27 cellular contexts compared by ENCODE assay signal in the genomic region with DNA sequence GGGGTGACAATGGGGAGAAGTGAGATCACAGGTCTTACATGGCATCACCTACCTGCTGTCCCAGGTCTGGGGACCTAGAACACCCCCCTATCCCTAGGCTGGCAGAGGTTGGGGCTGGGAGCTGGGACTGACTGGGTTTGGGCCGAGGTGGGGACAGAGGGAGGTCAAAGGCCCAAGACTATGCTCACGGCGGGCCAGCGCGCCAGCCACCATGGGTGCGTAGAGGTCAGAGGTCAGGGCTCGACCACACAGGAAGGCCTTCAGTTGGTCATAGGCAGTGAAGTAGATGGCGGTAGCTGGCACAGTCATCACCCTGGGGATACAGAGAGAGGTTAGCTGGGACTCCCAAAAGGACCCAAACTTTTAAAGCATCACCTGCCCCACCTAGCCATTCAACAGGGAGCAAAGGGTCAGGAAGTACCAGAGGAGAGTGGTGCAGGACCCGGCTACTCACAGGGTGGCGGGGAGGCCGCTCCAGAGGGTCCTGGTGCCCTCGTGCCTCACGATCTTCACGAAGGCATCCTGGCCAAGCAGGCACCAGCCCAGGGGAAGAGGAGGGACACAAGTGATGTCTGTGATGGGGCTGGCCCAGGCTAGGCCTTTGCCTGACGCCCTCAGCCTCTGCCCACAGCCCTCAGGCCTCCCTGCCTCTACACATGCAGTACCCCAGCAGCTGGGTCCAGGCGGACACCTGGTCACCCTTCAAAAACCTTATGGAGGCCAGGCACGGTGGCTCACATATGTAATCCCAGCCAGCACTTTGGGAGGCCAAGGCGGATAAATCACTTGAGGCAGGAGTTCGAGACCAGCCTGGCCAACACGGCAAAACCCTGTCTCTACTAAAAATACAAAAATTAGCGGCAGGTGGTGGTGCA. TPM values are rescaled to one million over a fixed set of nuclear protein-coding genes. Genes with fewer than 3 reads are reported as not detected.
DNase-seq lines count a peak whose midpoint lies in the region; ATAC-seq, FAIRE-seq and TF ChIP-seq lines count a peak whose summit lies in the region.
"Had no signal": no experiment of that assay in that cellular context is flagged by ENCODE, and none has a peak within 500 bp of the region (broad histone marks: within the 10 kb centered on the region; RNA-seq: fewer than 3 reads in every experiment).

No MANE protein-coding gene starts in this region.

- no peak for TF ChIP-seq RAD21 in GM12878 (IDR thresholded peaks at IDR 0.05; ENCODE audit: insufficient read depth, low read depth, low read length)

- peaks cover 26% of the 10 kb centered on the region for H3K79me2 ChIP-seq in GM12878 (ENCODE audit: control insufficient read depth, insufficient read depth, low read length)

- RAD21 ChIA-PET in GM12878 (lab: Charles Lee; ENCODE audit: unreplicated experiment) = interaction anchor here (0.6 to 2.0 kb wide), 2 partner anchors 19 to 112 kb away, joined by 3 to 4 read pairs; no protein-coding TSS in a partner anchor

- in situ Hi-C loops in GM12878 (cut with MboI) = no loop called here

- WGBS in GM12878 (ENCODE audit: insufficient coverage, insufficient replicate concordance, low lambda C conversion rate, missing lambda C conversion rate) = 98% methylated on average over 21 of the region's 21 CpGs

- no peak overlapping the region for H3K9ac ChIP-seq in GM12878 (ENCODE audit: control insufficient read depth, insufficient read depth, low read length)

- no peak overlapping the region for H3K4me3 Mint-ChIP-seq in activated CD4-positive, alpha-beta T cell treated with anti-CD3 and anti-CD28 coated beads, Interleukin-2, amount 10 ng/mL, durations not matched to agents 7 days and 5 days
- H3K4me3 Mint-ChIP-seq in neural crest cell = peak overlapping the region; percentile 23
- H3K4me3 Mint-ChIP-seq in CD4-positive, alpha-beta memory T cell = peak overlapping the region in 2 of 8 donors; percentile 15 to 30

- POLR2A ChIA-PET in activated CD4-positive, alpha-beta T cell treated with anti-CD3 and anti-CD28 coated beads, Interleukin-2, amount 10 ng/mL, durations not matched to agents 7 days and 5 days (lab: Charles Lee) = no interaction called here
- POLR2A ChIA-PET in GM12878 (lab: Charles Lee) = interaction anchor here (0.5 to 0.6 kb wide), 3 partner anchors 45 to 100 kb away, joined by 3 read pairs; no protein-coding TSS in a partner anchor
- POLR2A ChIA-PET in CD4-positive, alpha-beta memory T cell (lab: Charles Lee; ENCODE audit: partially characterized antibody) = interaction anchor here (8.0 kb wide), 1 partner anchor 102 kb away, joined by 209 read pairs; the partner anchor contains the start of gene UBTF

- 0 out of 2 replicates have a peak, but pooled peaks cover under 1% of the 10 kb centered on the region for H4K20me1 ChIP-seq in GM12878 (ENCODE audit: control insufficient read depth, insufficient read depth)

- H3K36me3 Mint-ChIP-seq in activated CD4-positive, alpha-beta T cell treated with anti-CD3 and anti-CD28 coated beads, Interleukin-2, amount 10 ng/mL, durations not matched to agents 7 days and 5 days (ENCODE audit: low read depth) = peaks cover 13% of the 10 kb centered on the region
- H3K36me3 Mint-ChIP-seq in neural crest cell (ENCODE audit: low read depth) = peaks cover 4% of the 10 kb centered on the region
- H3K36me3 Mint-ChIP-seq in CD4-positive, alpha-beta memory T cell = peaks cover 6 to 26% of the 10 kb centered on the region in 2 donors

- H3K9me3 Mint-ChIP-seq in activated CD4-positive, alpha-beta T cell treated with anti-CD3 and anti-CD28 coated beads, Interleukin-2, amount 10 ng/mL, durations not matched to agents 7 days and 5 days = no peaks in the 10 kb centered on the region
- no peaks in the 10 kb centered on the region for H3K9me3 Mint-ChIP-seq in neural crest cell
- peaks cover 0 to 2% (median 0%) of the 10 kb centered on the region in 8 donors for H3K9me3 Mint-ChIP-seq in CD4-positive, alpha-beta memory T cell

- H3K27me3 ChIP-seq in GM12878 (replicated peaks in 1 of 2; ENCODE audit: control insufficient read depth in 2 of 2, insufficient read depth in 2 of 2, low read length in 1 of 2) = peaks cover 0 to 3% of the 10 kb centered on the region in 2 experiments; a peak in 1 of 4 replicates
- peaks cover 2% of the 10 kb centered on the region for H3K27me3 ChIP-seq in CD4-positive, alpha-beta memory T cell (ENCODE audit: insufficient read depth, low read length)
- H3K27me3 ChIP-seq: BE2C had no signal

- H3K9me3 ChIP-seq in GM12878 (replicated peaks; ENCODE audit: control insufficient read depth, insufficient read depth, low read length) = no peaks in the 10 kb centered on the region
- H3K9me3 ChIP-seq in CD4-positive, alpha-beta memory T cell (ENCODE audit: control insufficient read depth in 1 of 2, low read length in 2 of 2) = no peaks in the 10 kb centered on the region
- H3K9me3 ChIP-seq: BE2C had no signal

- H3K4me3 ChIP-seq in GM12878 = no peak overlapping the region
- H3K4me3 ChIP-seq in CD4-positive, alpha-beta memory T cell (ENCODE audit: low read length in 2 of 2) = no peak overlapping the region
- H3K4me3 ChIP-seq: SK-N-MC had no signal

- CTCF ChIA-PET in activated CD4-positive, alpha-beta T cell treated with anti-CD3 and anti-CD28 coated beads, Interleukin-2, amount 10 ng/mL, durations not matched to agents 7 days and 5 days (lab: Charles Lee) = interaction anchor here (1.2 to 2.1 kb wide), 4 partner anchors 11 to 111 kb away, joined by 3 to 9 read pairs (median 7); partner anchors contain the start of gene FAM171A2
- CTCF ChIA-PET in GM12878 (lab: Yijun Ruan, JAX) = interaction anchor here (2.4 kb wide), 1 partner anchor 112 kb away, joined by 6 read pairs; no protein-coding TSS in a partner anchor
- CTCF ChIA-PET in CD4-positive, alpha-beta memory T cell (lab: Charles Lee; ENCODE audit: partially characterized antibody) = interaction anchor here (0.7 to 2.4 kb wide), 5 partner anchors 10 to 119 kb away, joined by 3 to 11 read pairs (median 3); no protein-coding TSS in a partner anchor

- H3K27ac Mint-ChIP-seq in activated CD4-positive, alpha-beta T cell treated with anti-CD3 and anti-CD28 coated beads, Interleukin-2, amount 10 ng/mL, durations not matched to agents 7 days and 5 days = peak overlapping the region; percentile 54
- H3K27ac Mint-ChIP-seq in neural crest cell (ENCODE audit: unreplicated experiment) = no peak overlapping the region
- peak overlapping the region in 1 of 7 donors; percentile 4 for H3K27ac Mint-ChIP-seq in CD4-positive, alpha-beta memory T cell

- H3K27ac ChIP-seq in GM12878 (ENCODE audit: control insufficient read depth, insufficient read depth) = no peak overlapping the region
- no peak overlapping the region for H3K27ac ChIP-seq in CD4-positive, alpha-beta memory T cell (ENCODE audit: low read depth, low read length)
- H3K27ac ChIP-seq: SK-N-MC had no signal

- H3K27me3 Mint-ChIP-seq in activated CD4-positive, alpha-beta T cell treated with anti-CD3 and anti-CD28 coated beads, Interleukin-2, amount 10 ng/mL, durations not matched to agents 7 days and 5 days = peaks cover 12% of the 10 kb centered on the region
- H3K27me3 Mint-ChIP-seq in neural crest cell (ENCODE audit: low read depth) = peaks cover 43% of the 10 kb centered on the region
- peaks cover 5 to 7% of the 10 kb centered on the region in 2 donors for H3K27me3 Mint-ChIP-seq in CD4-positive, alpha-beta memory T cell

- no peak overlapping the region for H2AFZ ChIP-seq in GM12878 (ENCODE audit: control insufficient read depth, low read depth, low read length)

- H3K4me1 Mint-ChIP-seq in activated CD4-positive, alpha-beta T cell treated with anti-CD3 and anti-CD28 coated beads, Interleukin-2, amount 10 ng/mL, durations not matched to agents 7 days and 5 days = peaks cover 14% of the 10 kb centered on the region
- H3K4me1 Mint-ChIP-seq in neural crest cell = peaks cover 15% of the 10 kb centered on the region
- H3K4me1 Mint-ChIP-seq in CD4-positive, alpha-beta memory T cell = peaks cover 4 to 34% (median 14%) of the 10 kb centered on the region in 4 donors

- no peak overlapping the region for H3K4me2 ChIP-seq in GM12878 (ENCODE audit: control insufficient read depth, insufficient read depth)

- TF ChIP-seq CTCF in GM12878 (IDR thresholded peaks at IDR 0.05 in 2 of 3, conservative IDR thresholded peaks at IDR 0.05 in 1 of 3; ENCODE audit: control insufficient read depth in 2 of 3, extremely low read depth in 1 of 3, insufficient read depth in 1 of 3, low read depth in 3 of 3, low read length in 3 of 3) = no peak
- TF ChIP-seq CTCF in neural crest cell (conservative IDR thresholded peaks at IDR 0.05) = no peak

- intact Hi-C loops in GM12878 (cut with micrococcal nuclease; ENCODE audit: unreplicated experiment) = no loop called here
- intact Hi-C loops in CD4-positive, alpha-beta memory T cell (cut with micrococcal nuclease) = no loop called here

- no peak for TF ChIP-seq EP300 in GM12878 (IDR thresholded peaks at IDR 0.05; ENCODE audit: borderline replicate concordance in 1 of 2, control insufficient read depth in 1 of 2, low read depth in 2 of 2, low read length in 2 of 2)

- no TSS peak for BruUV-seq in GM12878 (replicated peaks; lab: Mats Ljungman, UMichigan)

- SMC1A ChIA-PET in GM12878 (lab: Charles Lee; ENCODE audit: uncharacterized antibody, unreplicated experiment) = interaction anchor here (1.2 to 1.8 kb wide), 3 partner anchors 63 to 112 kb away, joined by 3 to 4 read pairs (median 4); no protein-coding TSS in a partner anchor

- FAIRE-seq in GM12878 (lab: Jason Lieb, UNC) = no peak
- FAIRE-seq: G401.6, H1 had no signal

- peaks cover 5% of the 10 kb centered on the region; the same call in 1 of the 2 replicates for H3K4me1 ChIP-seq in GM12878 (ENCODE audit: control insufficient read depth, insufficient read depth, low read length)
- H3K4me1 ChIP-seq in CD4-positive, alpha-beta memory T cell (ENCODE audit: insufficient read depth, low read length) = peaks cover 9% of the 10 kb centered on the region
- H3K4me1 ChIP-seq: BE2C had no signal

- no peak for TF ChIP-seq POLR2A in GM12878 (IDR thresholded peaks at IDR 0.05; ENCODE audit: low read depth, low read length)

- peaks cover 8 to 19% of the 10 kb centered on the region in 2 experiments; a peak in 3 of 4 replicates for H3K36me3 ChIP-seq in GM12878 (ENCODE audit: control insufficient read depth in 2 of 2, insufficient read depth in 2 of 2, low read length in 1 of 2)
- H3K36me3 ChIP-seq in CD4-positive, alpha-beta memory T cell (ENCODE audit: insufficient read depth, low read length) = peaks cover 13% of the 10 kb centered on the region

- ATAC-seq in GM12878 = no peak
- ATAC-seq: Panc1 had no signal

- no peak for DNase-seq in activated CD4-positive, alpha-beta T cell treated with anti-CD3 and anti-CD28 coated beads, Interleukin-2, amount 10 ng/mL, durations not matched to agents 7 days and 5 days
- no peak for DNase-seq in activated CD4-positive, alpha-beta T cell treated with anti-CD3 and anti-CD28 coated beads, Interleukin-2, amount 50 U/mL, for 48 hours
- DNase-seq in D341Med (ENCODE audit: low spot score) (peak; percentile 22), GM12878 (ENCODE audit: low read depth, low spot score) (no peak), neural crest cell (ENCODE audit: low read depth, low spot score) (no peak), NK-92 (lab: John Stamatoyannopoulos, UW; ENCODE audit: unreplicated experiment) (no peak), activated gamma-delta T cell (lab: John Stamatoyannopoulos, UW) (no peak)
- no peak for DNase-seq in CD4-positive, alpha-beta memory T cell
- DNase-seq: BE2C, COR-L47, HCEC 1CT, Kasumi-1, MV-4-11, NCI-H1105, NCI-H1436 treated with DMSO at 0.1 percent for 48 hours, NCI-H2029 treated with DMSO at 0.1 percent for 48 hours, NCI-H2227 treated with DMSO at 0.1 percent for 48 hours, NCI-H526 treated with DMSO at 0.1 percent for 48 hours, SIG-M5 had no signal

RNA-seq across cellular contexts. Expression of gene SLC25A39, which starts 3.1 kb away (rescaled TPM):
- 100 to 1,000 TPM; 104 to 107 TPM for total RNA-seq in activated CD4-positive, alpha-beta T cell treated with anti-CD3 and anti-CD28 coated beads, Interleukin-2, amount 10 ng/mL, durations not matched to agents 7 days and 5 days
- 47.3 and 49.5 TPM in 2 replicates for total RNA-seq in GM12878 (2013; cell fraction: nucleolus; rRNA removed)
- 175 and 192 TPM in 2 replicates for total RNA-seq in GM12878 (2014; rRNA removed)
- 85.8 and 95.1 TPM in 2 replicates for total RNA-seq in GM12878 (2014; rRNA removed; fragmentation: Illumina TruSeq; extraction: Trizol)
- 190 and 198 TPM in 2 replicates for total RNA-seq in GM12878 (2021)
- 40.5 TPM for polyA plus RNA-seq in GM12878 (2011; ENCODE audit: low read depth)
- polyA plus RNA-seq in GM12878 (2011; rRNA removed) = 27.2 and 62.1 TPM in 2 replicates
- 106 and 140 TPM in 2 replicates for polyA plus RNA-seq in GM12878 (2011; cell fraction: cytosol; rRNA removed)
- 226 and 301 TPM in 2 replicates for polyA plus RNA-seq in GM12878 (2011; cell fraction: nucleus; rRNA removed)
- polyA plus RNA-seq in GM12878 (2012) = 94.3 and 110 TPM in 2 replicates
- polyA plus RNA-seq in GM12878 (2014; fragmentation: Illumina TruSeq; extraction: Trizol) = 21.0 and 108 TPM in 2 replicates
- polyA plus RNA-seq in GM12878 (2014; fragmentation: Nextera tagmentation; extraction: Ambion mirVana) = 1 to 10 TPM; 3.5 to 7.5 TPM
- 227 and 273 TPM in 2 replicates for polyA plus RNA-seq in GM12878 (2014; rRNA removed)
- polyA plus RNA-seq in GM12878 (2016; fragmentation: Nextera tagmentation; extraction: Ambion mirVana) = 100 to 1,000 TPM; 242 to 270 TPM
- 28.4 and 48.2 TPM in 2 replicates for polyA minus RNA-seq in GM12878 (2011; rRNA and poly(A)+ RNA removed)
- polyA minus RNA-seq in GM12878 (2011; cell fraction: cytosol; rRNA and poly(A)+ RNA removed) = 39.4 and 51.5 TPM in 2 replicates
- polyA minus RNA-seq in GM12878 (2011; cell fraction: nucleus; rRNA and poly(A)+ RNA removed) = 34.2 and 60.8 TPM in 2 replicates
- total RNA-seq in neural crest cell = 114 and 122 TPM in 2 replicates
- 10 to 100 TPM; 91.2 to 94.4 TPM for total RNA-seq in CD4-positive, alpha-beta memory T cell
- 100 to 1,000 TPM; 116 to 140 TPM for polyA plus RNA-seq in CD4-positive, alpha-beta memory T cell

RNA-seq across cellular contexts. Expression of gene RUNDC3A, which starts 13.1 kb away (rescaled TPM):
- total RNA-seq in activated CD4-positive, alpha-beta T cell treated with anti-CD3 and anti-CD28 coated beads, Interleukin-2, amount 10 ng/mL, durations not matched to agents 7 days and 5 days = under 1 TPM; 0.10 TPM
- total RNA-seq in GM12878 (2013; cell fraction: nucleolus; rRNA removed) = not detected in 2 replicates
- not detected in 2 replicates for total RNA-seq in GM12878 (2014; rRNA removed)
- total RNA-seq in GM12878 (2014; rRNA removed; fragmentation: Illumina TruSeq; extraction: Trizol) = not detected in 2 replicates
- total RNA-seq in GM12878 (2021) = not detected in 2 replicates
- polyA plus RNA-seq in GM12878 (2011; ENCODE audit: low read depth) = not detected
- 0.07 TPM in 1 of 2 replicates, not detected in the other for polyA plus RNA-seq in GM12878 (2011; rRNA removed)
- not detected in 2 replicates for polyA plus RNA-seq in GM12878 (2011; cell fraction: cytosol; rRNA removed)
- not detected in 2 replicates for polyA plus RNA-seq in GM12878 (2011; cell fraction: nucleus; rRNA removed)
- 0.08 and 0.39 TPM in 2 replicates for polyA plus RNA-seq in GM12878 (2012)
- polyA plus RNA-seq in GM12878 (2014; fragmentation: Illumina TruSeq; extraction: Trizol) = not detected in 2 replicates
- polyA plus RNA-seq in GM12878 (2014; fragmentation: Nextera tagmentation; extraction: Ambion mirVana) = not detected
- polyA plus RNA-seq in GM12878 (2014; rRNA removed) = 0.36 TPM in 1 of 2 replicates, not detected in the other
- polyA plus RNA-seq in GM12878 (2016; fragmentation: Nextera tagmentation; extraction: Ambion mirVana) = under 1 TPM in 1 of 2 experiments, not detected in 1; 0.17 TPM
- not detected in 2 replicates for polyA minus RNA-seq in GM12878 (2011; rRNA and poly(A)+ RNA removed)
- polyA minus RNA-seq in GM12878 (2011; cell fraction: cytosol; rRNA and poly(A)+ RNA removed) = not detected in 2 replicates
- not detected in 2 replicates for polyA minus RNA-seq in GM12878 (2011; cell fraction: nucleus; rRNA and poly(A)+ RNA removed)
- total RNA-seq in neural crest cell = 8.7 and 12.9 TPM in 2 replicates
- total RNA-seq in CD4-positive, alpha-beta memory T cell = under 1 TPM in 1 of 2 experiments, not detected in 1; 0.19 TPM
- polyA plus RNA-seq in CD4-positive, alpha-beta memory T cell = under 1 TPM in 1 of 2 donors, not detected in 1; 0.28 TPM
- total RNA-seq: NCI-H460 had no signal

RNA-seq across cellular contexts. Expression of gene GRN, which starts 23.6 kb away (rescaled TPM):
- 10 to 100 TPM; 61.1 to 70.5 TPM for total RNA-seq in activated CD4-positive, alpha-beta T cell treated with anti-CD3 and anti-CD28 coated beads, Interleukin-2, amount 10 ng/mL, durations not matched to agents 7 days and 5 days
- total RNA-seq in GM12878 (2013; cell fraction: nucleolus; rRNA removed) = 191 and 195 TPM in 2 replicates
- total RNA-seq in GM12878 (2014; rRNA removed) = 275 and 367 TPM in 2 replicates
- 64.5 and 85.4 TPM in 2 replicates for total RNA-seq in GM12878 (2014; rRNA removed; fragmentation: Illumina TruSeq; extraction: Trizol)
- total RNA-seq in GM12878 (2021) = 361 and 389 TPM in 2 replicates
- 195 TPM for polyA plus RNA-seq in GM12878 (2011; ENCODE audit: low read depth)
- 10.5 and 58.2 TPM in 2 replicates for polyA plus RNA-seq in GM12878 (2011; rRNA removed)
- 78.4 and 102 TPM in 2 replicates for polyA plus RNA-seq in GM12878 (2011; cell fraction: cytosol; rRNA removed)
- polyA plus RNA-seq in GM12878 (2011; cell fraction: nucleus; rRNA removed) = 485 and 500 TPM in 2 replicates
- 241 and 346 TPM in 2 replicates for polyA plus RNA-seq in GM12878 (2012)
- polyA plus RNA-seq in GM12878 (2014; fragmentation: Illumina TruSeq; extraction: Trizol) = 30.9 and 120 TPM in 2 replicates
- polyA plus RNA-seq in GM12878 (2014; fragmentation: Nextera tagmentation; extraction: Ambion mirVana) = 10 to 100 TPM; 22.3 to 33.2 TPM
- polyA plus RNA-seq in GM12878 (2014; rRNA removed) = 158 and 192 TPM in 2 replicates
- 100 to 1,000 TPM; 351 to 363 TPM for polyA plus RNA-seq in GM12878 (2016; fragmentation: Nextera tagmentation; extraction: Ambion mirVana)
- polyA minus RNA-seq in GM12878 (2011; rRNA and poly(A)+ RNA removed) = 55.3 and 92.2 TPM in 2 replicates
- polyA minus RNA-seq in GM12878 (2011; cell fraction: cytosol; rRNA and poly(A)+ RNA removed) = 92.2 and 92.5 TPM in 2 replicates
- 83.1 and 106 TPM in 2 replicates for polyA minus RNA-seq in GM12878 (2011; cell fraction: nucleus; rRNA and poly(A)+ RNA removed)
- 59.7 and 70.0 TPM in 2 replicates for total RNA-seq in neural crest cell
- 10 to 100 TPM; 49.5 to 50.0 TPM for total RNA-seq in CD4-positive, alpha-beta memory T cell
- 10 to 100 TPM; 45.9 to 69.2 TPM for polyA plus RNA-seq in CD4-positive, alpha-beta memory T cell

RNA-seq across cellular contexts. Expression of gene FAM171A2, which starts 42.2 kb away (rescaled TPM):
- total RNA-seq in activated CD4-positive, alpha-beta T cell treated with anti-CD3 and anti-CD28 coated beads, Interleukin-2, amount 10 ng/mL, durations not matched to agents 7 days and 5 days = under 1 TPM in 1 of 2 experiments, not detected in 1; 0.08 TPM
- total RNA-seq in GM12878 (2013; cell fraction: nucleolus; rRNA removed) = 0.37 TPM in 1 of 2 replicates, not detected in the other
- total RNA-seq in GM12878 (2014; rRNA removed) (1.1 and 1.3 TPM in 2 replicates), GM12878 (2014; rRNA removed; fragmentation: Illumina TruSeq; extraction: Trizol) (0.09 and 0.36 TPM in 2 replicates), GM12878 (2021) (1.3 and 1.7 TPM in 2 replicates), neural crest cell (50.6 and 51.9 TPM in 2 replicates)
- 0.10 TPM for polyA plus RNA-seq in GM12878 (2011; ENCODE audit: low read depth)
- polyA plus RNA-seq in GM12878 (2011; rRNA removed) (0.04 and 0.18 TPM in 2 replicates), GM12878 (2014; fragmentation: Illumina TruSeq; extraction: Trizol) (0.13 TPM in 1 of 2 replicates, not detected in the other), GM12878 (2014; fragmentation: Nextera tagmentation; extraction: Ambion mirVana) (under 1 TPM in 1 of 2 experiments, not detected in 1; 0.09 TPM), GM12878 (2014; rRNA removed) (0.82 and 1.1 TPM in 2 replicates), GM12878 (2016; fragmentation: Nextera tagmentation; extraction: Ambion mirVana) (under 1 TPM in 1 of 2 experiments, not detected in 1; 0.08 TPM)
- 0.16 and 0.33 TPM in 2 replicates for polyA plus RNA-seq in GM12878 (2011; cell fraction: cytosol; rRNA removed)
- 0.34 and 0.39 TPM in 2 replicates for polyA plus RNA-seq in GM12878 (2011; cell fraction: nucleus; rRNA removed)
- 0.57 and 0.59 TPM in 2 replicates for polyA plus RNA-seq in GM12878 (2012)
- 0.22 and 0.41 TPM in 2 replicates for polyA minus RNA-seq in GM12878 (2011; rRNA and poly(A)+ RNA removed)
- 0.83 TPM in 1 of 2 replicates, not detected in the other for polyA minus RNA-seq in GM12878 (2011; cell fraction: cytosol; rRNA and poly(A)+ RNA removed)
- 0.12 and 0.38 TPM in 2 replicates for polyA minus RNA-seq in GM12878 (2011; cell fraction: nucleus; rRNA and poly(A)+ RNA removed)
- under 1 TPM; 0.52 to 0.72 TPM for total RNA-seq in CD4-positive, alpha-beta memory T cell
- polyA plus RNA-seq in CD4-positive, alpha-beta memory T cell = under 1 TPM in 1 of 2 donors, not detected in 1; 0.13 TPM

RNA-seq across cellular contexts. Expression of gene SLC4A1, which starts 53.5 kb away (rescaled TPM):
- total RNA-seq in activated CD4-positive, alpha-beta T cell treated with anti-CD3 and anti-CD28 coated beads, Interleukin-2, amount 10 ng/mL, durations not matched to agents 7 days and 5 days = not detected
- not detected in 2 replicates for total RNA-seq in GM12878 (2013; cell fraction: nucleolus; rRNA removed)
- total RNA-seq in GM12878 (2014; rRNA removed) = not detected in 2 replicates
- total RNA-seq in GM12878 (2014; rRNA removed; fragmentation: Illumina TruSeq; extraction: Trizol) = not detected in 2 replicates
- not detected in 2 replicates for total RNA-seq in GM12878 (2021)
- not detected for polyA plus RNA-seq in GM12878 (2011; ENCODE audit: low read depth)
- polyA plus RNA-seq in GM12878 (2011; rRNA removed) = not detected in 2 replicates
- polyA plus RNA-seq in GM12878 (2011; cell fraction: cytosol; rRNA removed) = not detected in 2 replicates
- not detected in 2 replicates for polyA plus RNA-seq in GM12878 (2011; cell fraction: nucleus; rRNA removed)
- 0.03 TPM in 1 of 2 replicates, not detected in the other for polyA plus RNA-seq in GM12878 (2012)
- polyA plus RNA-seq in GM12878 (2014; fragmentation: Illumina TruSeq; extraction: Trizol) = not detected in 2 replicates
- polyA plus RNA-seq in GM12878 (2014; fragmentation: Nextera tagmentation; extraction: Ambion mirVana) = not detected
- 0.03 and 0.04 TPM in 2 replicates for polyA plus RNA-seq in GM12878 (2014; rRNA removed)
- not detected for polyA plus RNA-seq in GM12878 (2016; fragmentation: Nextera tagmentation; extraction: Ambion mirVana)
- polyA minus RNA-seq in GM12878 (2011; rRNA and poly(A)+ RNA removed) = not detected in 2 replicates
- not detected in 2 replicates for polyA minus RNA-seq in GM12878 (2011; cell fraction: cytosol; rRNA and poly(A)+ RNA removed)
- polyA minus RNA-seq in GM12878 (2011; cell fraction: nucleus; rRNA and poly(A)+ RNA removed) = not detected in 2 replicates
- total RNA-seq in neural crest cell = not detected in 2 replicates
- not detected for total RNA-seq in CD4-positive, alpha-beta memory T cell
- not detected for polyA plus RNA-seq in CD4-positive, alpha-beta memory T cell
- total RNA-seq: H1, HT-29, M059J, NCI-H460, OCI-LY7 had no signal
